2 cellular contexts compared by ENCODE assay signal in genomic region chr20:38420232-38421085, GRCh38.
TF ChIP-seq lines count a peak whose summit lies in the region.

No MANE protein-coding gene starts in this region.

TF ChIP-seq in HEK293, 187 proteins besides CTCF, POLR2A, EP300 and RAD21:
- TF ChIP-seq ZNF121 (tag by site-specific recombination; IDR thresholded peaks at IDR 0.05): no peak
- peak; percentile 96 for TF ChIP-seq ZNF629 (tag by site-specific recombination; IDR thresholded peaks at IDR 0.05)
- TF ChIP-seq ATF2 (tag by site-specific recombination; IDR thresholded peaks at IDR 0.05; ENCODE audit: low read depth): 0 out of 2 replicates have a peak, but pooled peaks have one; percentile 34
- TF ChIP-seq OVOL3 (tag by site-specific recombination; IDR thresholded peaks at IDR 0.05): no peak
- peak; percentile 79 for TF ChIP-seq ZNF600 (tag by site-specific recombination; IDR thresholded peaks at IDR 0.05)
- TF ChIP-seq ZNF776 (tag by site-specific recombination; IDR thresholded peaks at IDR 0.05; ENCODE audit: borderline replicate concordance): no peak

TF ChIP-seq in GM12878, 131 proteins besides CTCF, POLR2A, EP300 and RAD21:
- TF ChIP-seq IKZF1 (conservative IDR thresholded peaks at IDR 0.05) (no peak), SMAD5 (IDR thresholded peaks at IDR 0.05; ENCODE audit: low read depth) (0 out of 2 replicates have a peak, but pooled peaks have one; percentile 23), SIX5 (IDR thresholded peaks at IDR 0.05; ENCODE audit: low read depth, low read length, severe bottlenecking) (no peak)
TF ChIP-seq in GM12878: peak in this region for 1.
